ENCODE assay signal across 1 cellular context in the genomic region with DNA sequence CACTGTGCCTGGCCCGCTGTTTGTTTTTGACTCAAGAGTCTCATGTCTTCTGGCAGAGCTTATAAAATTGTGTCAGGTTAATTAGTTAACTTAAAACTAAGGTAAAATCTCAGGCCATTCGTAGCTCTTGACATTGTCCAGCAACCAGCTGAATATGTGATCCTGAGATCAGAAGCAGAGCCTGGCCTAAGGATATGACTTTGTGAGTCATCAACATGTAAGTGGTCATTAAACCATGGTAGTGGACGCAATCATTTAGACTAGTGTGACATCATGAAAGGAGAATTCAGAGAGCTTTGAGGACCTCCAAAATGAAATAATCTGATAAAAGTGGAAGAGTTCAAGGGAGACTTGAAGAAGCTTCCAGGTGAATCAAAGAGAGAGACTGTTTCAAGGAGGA.
TF ChIP-seq lines count a peak whose summit lies in the region.

No MANE protein-coding gene starts in this region.

TF ChIP-seq in HepG2, 621 proteins besides CTCF, POLR2A, EP300 and RAD21 (continued from another document):
- TF ChIP-seq CREB1 (IDR thresholded peaks at IDR 0.05) (peak; percentile 69), CREB1 (CRISPR knock-in tag; IDR thresholded peaks at IDR 0.05) (no peak)
TF ChIP-seq in HepG2: peak in this region for 1.
